In genomic region chr10:71836594-71836970, GRCh38 we compare ENCODE assay signal across 8 cellular contexts. TPM values are rescaled to one million over a fixed set of nuclear protein-coding genes. Genes with fewer than 3 reads are reported as not detected.
A peak's percentile ranks its signal among the peaks of the same experiment; 100 is the strongest.
DNase-seq lines count a peak whose midpoint lies in the region; ATAC-seq lines count a peak whose summit lies in the region.

No MANE protein-coding gene starts in this region.

- H3K36me3 ChIP-seq in KOPT-K1 (ENCODE audit: insufficient read depth, low read length): peaks cover 73% of the 10 kb centered on the region

- POLR2A ChIA-PET in activated CD4-positive, alpha-beta T cell treated with anti-CD3 and anti-CD28 coated beads, Interleukin-2, amount 10 ng/mL, durations not matched to agents 7 days and 5 days (lab: Charles Lee): no interaction called here

- intact Hi-C loops in activated CD4-positive, alpha-beta T cell treated with anti-CD3 and anti-CD28 coated beads, Interleukin-2, amount 10 ng/mL, durations not matched to agents 24 days and 14 days (cut with micrococcal nuclease): loop anchor here (10.0 kb wide), 1 partner anchor 58 kb away; no protein-coding TSS in a partner anchor
- intact Hi-C loops in Right ventricle myocardium superior (cut with DNase I): no loop called here

- H3K27ac ChIP-seq in KOPT-K1 (ENCODE audit: low read depth, low read length, poor library complexity, severe bottlenecking): peak overlapping the region; percentile 38
- peak overlapping the region; percentile 96 for H3K27ac ChIP-seq in temporal lobe (ENCODE audit: low read depth, low read length)

- peak; percentile 31 for ATAC-seq in Right ventricle myocardium superior (ENCODE audit: poor library complexity)

- H3K4me3 Mint-ChIP-seq in activated CD4-positive, alpha-beta T cell treated with anti-CD3 and anti-CD28 coated beads, Interleukin-2, amount 10 ng/mL, durations not matched to agents 24 days and 14 days: no peak overlapping the region
- no peak overlapping the region for H3K4me3 Mint-ChIP-seq in activated CD4-positive, alpha-beta T cell treated with anti-CD3 and anti-CD28 coated beads, Interleukin-2, amount 10 ng/mL, durations not matched to agents 7 days and 5 days

- H3K27me3 Mint-ChIP-seq in activated CD4-positive, alpha-beta T cell treated with anti-CD3 and anti-CD28 coated beads, Interleukin-2, amount 10 ng/mL, durations not matched to agents 24 days and 14 days: no peaks in the 10 kb centered on the region
- no peaks in the 10 kb centered on the region for H3K27me3 Mint-ChIP-seq in activated CD4-positive, alpha-beta T cell treated with anti-CD3 and anti-CD28 coated beads, Interleukin-2, amount 10 ng/mL, durations not matched to agents 7 days and 5 days

- no peaks in the 10 kb centered on the region for H3K9me3 Mint-ChIP-seq in activated CD4-positive, alpha-beta T cell treated with anti-CD3 and anti-CD28 coated beads, Interleukin-2, amount 10 ng/mL, durations not matched to agents 24 days and 14 days
- H3K9me3 Mint-ChIP-seq in activated CD4-positive, alpha-beta T cell treated with anti-CD3 and anti-CD28 coated beads, Interleukin-2, amount 10 ng/mL, durations not matched to agents 7 days and 5 days: no peaks in the 10 kb centered on the region

- H3K9me3 ChIP-seq in KOPT-K1 (ENCODE audit: insufficient read depth, low read length, poor library complexity, severe bottlenecking): no peaks in the 10 kb centered on the region

- peak; percentile 49 for DNase-seq in activated CD4-positive, alpha-beta T cell treated with anti-CD3 and anti-CD28 coated beads, Interleukin-2, amount 10 ng/mL, durations not matched to agents 24 days and 14 days
- no peak for DNase-seq in activated CD4-positive, alpha-beta T cell treated with anti-CD3 and anti-CD28 coated beads, Interleukin-2, amount 10 ng/mL, durations not matched to agents 7 days and 5 days
- DNase-seq in Right ventricle myocardium superior (no peak), ecto neural progenitor cell (ENCODE audit: low spot score) (no peak), SK-N-DZ (ENCODE audit: low spot score) (no peak)
- no peak for DNase-seq in activated CD4-positive, alpha-beta T cell treated with anti-CD3 and anti-CD28 coated beads for 4 hours

- H3K36me3 Mint-ChIP-seq in activated CD4-positive, alpha-beta T cell treated with anti-CD3 and anti-CD28 coated beads, Interleukin-2, amount 10 ng/mL, durations not matched to agents 24 days and 14 days (ENCODE audit: low read depth): peaks cover 7% of the 10 kb centered on the region
- H3K36me3 Mint-ChIP-seq in activated CD4-positive, alpha-beta T cell treated with anti-CD3 and anti-CD28 coated beads, Interleukin-2, amount 10 ng/mL, durations not matched to agents 7 days and 5 days (ENCODE audit: low read depth): peaks cover 8% of the 10 kb centered on the region

- H3K4me1 Mint-ChIP-seq in activated CD4-positive, alpha-beta T cell treated with anti-CD3 and anti-CD28 coated beads, Interleukin-2, amount 10 ng/mL, durations not matched to agents 24 days and 14 days: peaks cover 33% of the 10 kb centered on the region
- peaks cover 49% of the 10 kb centered on the region for H3K4me1 Mint-ChIP-seq in activated CD4-positive, alpha-beta T cell treated with anti-CD3 and anti-CD28 coated beads, Interleukin-2, amount 10 ng/mL, durations not matched to agents 7 days and 5 days

- H3K27ac Mint-ChIP-seq in activated CD4-positive, alpha-beta T cell treated with anti-CD3 and anti-CD28 coated beads, Interleukin-2, amount 10 ng/mL, durations not matched to agents 24 days and 14 days: no peak overlapping the region
- no peak overlapping the region for H3K27ac Mint-ChIP-seq in activated CD4-positive, alpha-beta T cell treated with anti-CD3 and anti-CD28 coated beads, Interleukin-2, amount 10 ng/mL, durations not matched to agents 7 days and 5 days

- CTCF ChIA-PET in activated CD4-positive, alpha-beta T cell treated with anti-CD3 and anti-CD28 coated beads, Interleukin-2, amount 10 ng/mL, durations not matched to agents 7 days and 5 days (lab: Charles Lee): interaction anchor here (1.9 kb wide), 1 partner anchor 21 kb away, joined by 6 read pairs; no protein-coding TSS in a partner anchor

RNA-seq across cellular contexts. Expression of gene PSAP, which starts 14.5 kb away (rescaled TPM):
- 97.9 and 99.9 TPM in 2 replicates for total RNA-seq in activated CD4-positive, alpha-beta T cell treated with anti-CD3 and anti-CD28 coated beads, Interleukin-2, amount 10 ng/mL, durations not matched to agents 24 days and 14 days
- total RNA-seq in activated CD4-positive, alpha-beta T cell treated with anti-CD3 and anti-CD28 coated beads, Interleukin-2, amount 10 ng/mL, durations not matched to agents 7 days and 5 days: 100 to 1,000 TPM; 144 to 153 TPM
- total RNA-seq in Right ventricle myocardium superior (1,816 TPM), temporal lobe (428 TPM)
- 238 and 268 TPM in 2 replicates for polyA plus RNA-seq in SK-N-DZ (2014; cell fraction: cytosol; rRNA removed)
- polyA plus RNA-seq in SK-N-DZ (2014; cell fraction: nucleus; rRNA removed): 192 and 197 TPM in 2 replicates
